In genomic region chr10:114541081-114541833, GRCh38 we compare ENCODE assay signal across 8 cellular contexts.
DNase-seq lines count a peak whose midpoint lies in the region; ATAC-seq and TF ChIP-seq lines count a peak whose summit lies in the region.

No MANE protein-coding gene starts in this region.

- peaks cover 0 to 3% of the 10 kb centered on the region in 2 donors for H3K9me3 ChIP-seq in duodenal mucosa (ENCODE audit: control insufficient read depth in 1 of 2, low read length in 2 of 2)
- H3K9me3 ChIP-seq in gastrocnemius medialis, result no peaks in the 10 kb centered on the region

- H3K9ac ChIP-seq in duodenal mucosa (ENCODE audit: low read depth in 1 of 2, low read length in 2 of 2), result peak overlapping the region; percentile 16 to 25

- peaks cover 20 to 35% of the 10 kb centered on the region in 2 donors for H3K4me1 ChIP-seq in duodenal mucosa (ENCODE audit: control insufficient read depth in 1 of 2, insufficient read depth in 2 of 2, low read length in 2 of 2)
- H3K4me1 ChIP-seq in gastrocnemius medialis, result peaks cover 8 to 19% of the 10 kb centered on the region in 2 donors

- no peak overlapping the region for H3K27ac ChIP-seq in duodenal mucosa (ENCODE audit: low read depth, low read length)
- peak overlapping the region; percentile 61 to 74 (median 72) for H3K27ac ChIP-seq in gastrocnemius medialis

- no peaks in the 10 kb centered on the region for H3K27me3 ChIP-seq in duodenal mucosa (ENCODE audit: control insufficient read depth in 1 of 2, insufficient read depth in 2 of 2, low read length in 2 of 2)
- H3K27me3 ChIP-seq in gastrocnemius medialis, result no peaks in the 10 kb centered on the region

- DNase-seq in activated CD4-positive, alpha-beta T cell treated with anti-CD3 and anti-CD28 coated beads for 48 hours, result peak; percentile 79
- DNase-seq in gastrocnemius medialis, result peak; percentile 57 to 83
- DNase-seq in LoVo (ENCODE audit: low spot score), result no peak

- intact Hi-C loops in gastrocnemius medialis (cut with DNase I; ENCODE audit: low total_unique reads), result loop anchor here (2.0 kb wide), 1 partner anchor 14 kb away; no protein-coding TSS in a partner anchor

- ATAC-seq in GM18907 (IDR thresholded peaks at IDR 0.05; ENCODE audit: unreplicated experiment), result peak; percentile 31
- peak; percentile 80 to 86 for ATAC-seq in gastrocnemius medialis
- ATAC-seq in GM19351 (IDR thresholded peaks at IDR 0.05; ENCODE audit: unreplicated experiment), result no peak
- no peak for ATAC-seq in HG03439 (IDR thresholded peaks at IDR 0.05; ENCODE audit: unreplicated experiment)
- no peak for ATAC-seq in HG03159 (IDR thresholded peaks at IDR 0.05; ENCODE audit: unreplicated experiment)

- H3K36me3 ChIP-seq in duodenal mucosa (ENCODE audit: control insufficient read depth in 1 of 2, insufficient read depth in 2 of 2, low read length in 2 of 2), result no peaks in the 10 kb centered on the region
- peaks cover 0 to 4% of the 10 kb centered on the region in 2 donors for H3K36me3 ChIP-seq in gastrocnemius medialis

- no peak for TF ChIP-seq CTCF in gastrocnemius medialis (IDR thresholded peaks at IDR 0.05 in 4 of 5, conservative IDR thresholded peaks at IDR 0.05 in 1 of 5)

- peak in 1 of 2 donors; percentile 52 for TF ChIP-seq POLR2A in gastrocnemius medialis (IDR thresholded peaks at IDR 0.05)

- in situ Hi-C loops in gastrocnemius medialis (cut with MboI; ENCODE audit: low sequenced_read_pairs in 4 of 4), result loop anchor here in 1 of 4 donors (10.0 kb wide), 1 partner anchor 244 kb away; no protein-coding TSS in a partner anchor

- H3K4me3 ChIP-seq in duodenal mucosa (ENCODE audit: low read depth in 1 of 2, low read length in 2 of 2) (no peak overlapping the region), gastrocnemius medialis (no peak overlapping the region)

Comparison
In these comparisons a context has a peak if more than half of its experiments do, and no peak if none do; other contexts are left out.
1. ATAC-seq: peak in GM18907 (single experiment) and gastrocnemius medialis (2 of 2); none in GM19351 (single experiment), HG03439 (single experiment) and HG03159 (single experiment).